ENCODE assay signal across 17 cellular contexts in genomic region chr5:180519098-180519497, GRCh38. TPM values are rescaled to one million over a fixed set of nuclear protein-coding genes. Genes with fewer than 3 reads are reported as not detected.
A peak's percentile ranks its signal among the peaks of the same experiment; 100 is the strongest.
DNase-seq lines count a peak whose midpoint lies in the region; ATAC-seq, FAIRE-seq and TF ChIP-seq lines count a peak whose summit lies in the region.
"Had no signal": no experiment of that assay in that cellular context is flagged by ENCODE, and none has a peak within 500 bp of the region (broad histone marks: within the 10 kb centered on the region; RNA-seq: fewer than 3 reads in every experiment).

No MANE protein-coding gene starts in this region.

- no peak for TF ChIP-seq POLR2A in GM12891 (IDR thresholded peaks at IDR 0.05; ENCODE audit: low read depth, low read length)

- TF ChIP-seq CTCF in fibroblast of mammary gland (conservative IDR thresholded peaks at IDR 0.05; ENCODE audit: control insufficient read depth, insufficient read depth, low read depth, low read length) = no peak

- DNase-seq in AG08395 (ENCODE audit: low spot score) (peak; percentile 44), GM12891 (ENCODE audit: insufficient read length, low spot score) (no peak), SIG-M5 (lab: John Stamatoyannopoulos, UW) (peak; percentile 77), fibroblast of mammary gland (ENCODE audit: low read depth) (peak; percentile 46), OCI-M2 (lab: John Stamatoyannopoulos, UW; ENCODE audit: unreplicated experiment) (no peak), ureter (ENCODE audit: low spot score) (no peak)
- DNase-seq: activated CD4-positive, alpha-beta T cell treated with anti-CD3 and anti-CD28 coated beads, Interleukin-2, amount 10 ng/mL, durations not matched to agents 7 days and 5 days; activated T-cell treated with anti-CD3 and anti-CD28 coated beads, Interleukin-2, amount 50 U/mL, for 48 hours; amygdala; midbrain; NCI-H526; ovary; RPMI8226; stimulated activated CD4-positive, alpha-beta T cell treated with anti-CD3 and anti-CD28 coated beads, Interleukin-12 subunit alpha, Interleukin-12 subunit beta, amount 100 ng/mL, for 4 hours had no signal

- ATAC-seq in HG03432 (IDR thresholded peaks at IDR 0.05; ENCODE audit: unreplicated experiment) (no peak), GM21390 (IDR thresholded peaks at IDR 0.05; ENCODE audit: unreplicated experiment) (no peak)

- H3K4me3 ChIP-seq in fibroblast of mammary gland (ENCODE audit: control insufficient read depth, low read depth, low read length) = no peak overlapping the region
- H3K4me3 ChIP-seq: ovary, thoracic aorta had no signal

- FAIRE-seq in GM12891 (lab: Jason Lieb, UNC) = peak; percentile 13

TF ChIP-seq in GM12891, 5 proteins besides CTCF, POLR2A, EP300 and RAD21:
- TF ChIP-seq TAF1 (IDR thresholded peaks at IDR 0.05; ENCODE audit: low read depth, low read length) = no peak
- TF ChIP-seq POLR2AphosphoS5 (IDR thresholded peaks at IDR 0.05; ENCODE audit: low read depth, low read length) = no peak
- peak; percentile 48 for TF ChIP-seq SPI1 (IDR thresholded peaks at IDR 0.05; ENCODE audit: low read depth, low read length)
- TF ChIP-seq PAX5 (IDR thresholded peaks at IDR 0.05; ENCODE audit: insufficient read depth, low read length, severe bottlenecking) = no peak
- TF ChIP-seq POU2F2 (IDR thresholded peaks at IDR 0.05; ENCODE audit: low read depth, low read length) = no peak
TF ChIP-seq in GM12891: peak in this region for 1.

RNA-seq across cellular contexts. Expression of gene CNOT6, which starts 24.9 kb away (rescaled TPM):
- polyA plus RNA-seq in GM12891 (2012; ENCODE audit: low read depth, missing spikeins) = 6.2 TPM
- total RNA-seq in ureter = 29.6 TPM

Comparison
In these comparisons a context has a peak if more than half of its experiments do, and no peak if none do; other contexts are left out.
1. DNase-seq: peak in AG08395 (single experiment), SIG-M5 (single experiment) and fibroblast of mammary gland (single experiment); none in GM12891 (single experiment), OCI-M2 (single experiment) and ureter (single experiment).